ENCODE assay signal across 8 cellular contexts in the genomic region with DNA sequence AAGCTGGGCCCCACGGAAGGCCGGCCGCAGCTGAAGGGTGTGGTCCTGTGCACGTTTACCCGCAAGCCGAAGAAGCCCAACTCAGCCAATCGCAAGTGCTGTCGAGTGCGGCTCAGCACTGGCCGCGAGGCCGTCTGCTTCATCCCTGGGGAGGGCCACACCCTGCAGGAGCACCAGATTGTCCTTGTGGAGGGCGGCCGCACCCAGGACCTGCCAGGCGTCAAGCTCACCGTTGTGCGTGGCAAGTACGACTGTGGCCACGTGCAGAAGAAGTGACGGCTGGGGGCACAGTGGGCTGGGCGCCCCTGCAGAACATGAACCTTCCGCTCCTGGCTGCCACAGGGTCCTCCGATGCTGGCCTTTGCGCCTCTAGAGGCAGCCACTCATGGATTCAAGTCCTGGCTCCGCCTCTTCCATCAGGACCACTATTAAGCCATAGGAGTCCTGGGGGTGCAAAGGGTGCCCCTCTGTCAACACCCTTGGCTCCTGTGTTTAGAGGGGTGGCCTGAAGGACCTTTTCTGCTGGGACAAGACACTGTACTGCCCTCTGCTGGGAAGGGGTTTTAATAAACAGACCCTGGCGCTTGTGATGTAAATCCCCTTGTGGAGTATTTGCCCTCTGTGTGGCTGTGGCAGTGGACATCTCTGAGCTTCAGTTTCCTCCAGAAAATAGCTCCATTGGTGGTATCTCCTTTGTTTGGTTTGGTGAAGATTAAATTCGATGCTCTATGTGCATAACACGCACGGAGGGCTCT. TPM values are rescaled to one million over a fixed set of nuclear protein-coding genes. Genes with fewer than 3 reads are reported as not detected.
DNase-seq lines count a peak whose midpoint lies in the region; ATAC-seq lines count a peak whose summit lies in the region.

No MANE protein-coding gene starts in this region.

- no peaks in the 10 kb centered on the region for H3K27me3 Mint-ChIP-seq in activated CD4-positive, alpha-beta T cell treated with anti-CD3 and anti-CD28 coated beads, Interleukin-2, amount 10 ng/mL, durations not matched to agents 24 days and 14 days
- no peaks in the 10 kb centered on the region for H3K27me3 Mint-ChIP-seq in stimulated activated naive CD8-positive, alpha-beta T cell treated with anti-CD3 and anti-CD28 coated beads, Interleukin-15, Interleukin-2, amounts not matched to agents 100 ng/mL and 50 ng/mL, for 24 hours

- no peak for ATAC-seq in GM18519 (IDR thresholded peaks at IDR 0.05; ENCODE audit: low FRiP score, unreplicated experiment)
- ATAC-seq in GM18517 (IDR thresholded peaks at IDR 0.05; ENCODE audit: unreplicated experiment) = no peak

- peaks cover 3% of the 10 kb centered on the region for H3K9me3 Mint-ChIP-seq in activated CD4-positive, alpha-beta T cell treated with anti-CD3 and anti-CD28 coated beads, Interleukin-2, amount 10 ng/mL, durations not matched to agents 24 days and 14 days
- H3K9me3 Mint-ChIP-seq in stimulated activated naive CD8-positive, alpha-beta T cell treated with anti-CD3 and anti-CD28 coated beads, Interleukin-15, Interleukin-2, amounts not matched to agents 100 ng/mL and 50 ng/mL, for 24 hours = peaks cover 5% of the 10 kb centered on the region

- H3K4me3 Mint-ChIP-seq in activated CD4-positive, alpha-beta T cell treated with anti-CD3 and anti-CD28 coated beads, Interleukin-2, amount 10 ng/mL, durations not matched to agents 24 days and 14 days = peak overlapping the region; percentile 96
- peak overlapping the region; percentile 99 for H3K4me3 Mint-ChIP-seq in stimulated activated naive CD8-positive, alpha-beta T cell treated with anti-CD3 and anti-CD28 coated beads, Interleukin-15, Interleukin-2, amounts not matched to agents 100 ng/mL and 50 ng/mL, for 24 hours

- peaks cover 47% of the 10 kb centered on the region for H3K36me3 Mint-ChIP-seq in activated CD4-positive, alpha-beta T cell treated with anti-CD3 and anti-CD28 coated beads, Interleukin-2, amount 10 ng/mL, durations not matched to agents 24 days and 14 days (ENCODE audit: low read depth)
- peaks cover 38% of the 10 kb centered on the region for H3K36me3 Mint-ChIP-seq in stimulated activated naive CD8-positive, alpha-beta T cell treated with anti-CD3 and anti-CD28 coated beads, Interleukin-15, Interleukin-2, amounts not matched to agents 100 ng/mL and 50 ng/mL, for 24 hours (ENCODE audit: low read depth)

- intact Hi-C loops in activated CD4-positive, alpha-beta T cell treated with anti-CD3 and anti-CD28 coated beads, Interleukin-2, amount 10 ng/mL, durations not matched to agents 24 days and 14 days (cut with micrococcal nuclease) = loop anchor here (5.0 kb wide), 1 partner anchor 295 kb away; no protein-coding TSS in a partner anchor

- H3K4me1 Mint-ChIP-seq in activated CD4-positive, alpha-beta T cell treated with anti-CD3 and anti-CD28 coated beads, Interleukin-2, amount 10 ng/mL, durations not matched to agents 24 days and 14 days = peaks cover 25% of the 10 kb centered on the region
- peaks cover 44% of the 10 kb centered on the region for H3K4me1 Mint-ChIP-seq in stimulated activated naive CD8-positive, alpha-beta T cell treated with anti-CD3 and anti-CD28 coated beads, Interleukin-15, Interleukin-2, amounts not matched to agents 100 ng/mL and 50 ng/mL, for 24 hours (ENCODE audit: low read depth)

- peak overlapping the region; percentile 25 for H3K27ac Mint-ChIP-seq in activated CD4-positive, alpha-beta T cell treated with anti-CD3 and anti-CD28 coated beads, Interleukin-2, amount 10 ng/mL, durations not matched to agents 24 days and 14 days
- no peak overlapping the region for H3K27ac Mint-ChIP-seq in stimulated activated naive CD8-positive, alpha-beta T cell treated with anti-CD3 and anti-CD28 coated beads, Interleukin-15, Interleukin-2, amounts not matched to agents 100 ng/mL and 50 ng/mL, for 24 hours

- DNase-seq in DMS53 (lab: John Stamatoyannopoulos, UW) (peak; percentile 35), DMS53 treated with DMSO at 0.1 percent for 48 hours (lab: John Stamatoyannopoulos, UW; ENCODE audit: unreplicated experiment) (no peak), HuH-7.5 (ENCODE audit: low spot score) (peak; percentile 30), germinal center (ENCODE audit: low spot score) (peak; percentile 54)
- DNase-seq in activated CD4-positive, alpha-beta T cell treated with anti-CD3 and anti-CD28 coated beads, Interleukin-2, amount 10 ng/mL, durations not matched to agents 24 days and 14 days = peak; percentile 81

RNA-seq across cellular contexts. Expression of gene MRPS12, which starts 1.9 kb away (rescaled TPM):
- total RNA-seq in activated CD4-positive, alpha-beta T cell treated with anti-CD3 and anti-CD28 coated beads, Interleukin-2, amount 10 ng/mL, durations not matched to agents 24 days and 14 days = 112 and 122 TPM in 2 replicates

RNA-seq across cellular contexts. Expression of gene SARS2, which starts 2.0 kb away (rescaled TPM):
- total RNA-seq in activated CD4-positive, alpha-beta T cell treated with anti-CD3 and anti-CD28 coated beads, Interleukin-2, amount 10 ng/mL, durations not matched to agents 24 days and 14 days = 41.6 and 42.6 TPM in 2 replicates

RNA-seq across cellular contexts. Expression of gene CCER2, which starts 20.6 kb away (rescaled TPM):
- 0.77 and 0.97 TPM in 2 replicates for total RNA-seq in activated CD4-positive, alpha-beta T cell treated with anti-CD3 and anti-CD28 coated beads, Interleukin-2, amount 10 ng/mL, durations not matched to agents 24 days and 14 days

RNA-seq across cellular contexts. Expression of gene NFKBIB, which starts 32.8 kb away (rescaled TPM):
- 89.2 and 89.7 TPM in 2 replicates for total RNA-seq in activated CD4-positive, alpha-beta T cell treated with anti-CD3 and anti-CD28 coated beads, Interleukin-2, amount 10 ng/mL, durations not matched to agents 24 days and 14 days

RNA-seq across cellular contexts. Expression of gene SIRT2, which starts 33.2 kb away (rescaled TPM):
- total RNA-seq in activated CD4-positive, alpha-beta T cell treated with anti-CD3 and anti-CD28 coated beads, Interleukin-2, amount 10 ng/mL, durations not matched to agents 24 days and 14 days = 23.6 and 30.1 TPM in 2 replicates
